In genomic region chr21:35351434-35351833, GRCh38 we compare ENCODE assay signal across 24 cellular contexts.
DNase-seq lines count a peak whose midpoint lies in the region; ATAC-seq, FAIRE-seq and TF ChIP-seq lines count a peak whose summit lies in the region.
"Had no signal": no experiment of that assay in that cellular context is flagged by ENCODE, and none has a peak within 500 bp of the region (broad histone marks: within the 10 kb centered on the region; RNA-seq: fewer than 3 reads in every experiment).

No MANE protein-coding gene starts in this region.

- no peaks in the 10 kb centered on the region for H3K9me3 Mint-ChIP-seq in activated CD4-positive, alpha-beta T cell treated with anti-CD3 and anti-CD28 coated beads for 36 hours (ENCODE audit: low read depth)
- peaks cover 2% of the 10 kb centered on the region for H3K9me3 Mint-ChIP-seq in astrocyte (ENCODE audit: unreplicated experiment)
- H3K9me3 Mint-ChIP-seq: CD8-positive, alpha-beta memory T cell; H9 had no signal

- H3K4me3 ChIP-seq in GM23248 (no peak overlapping the region), astrocyte (ENCODE audit: insufficient read depth, low read depth, low read length) (no peak overlapping the region), trophoblast cell (ENCODE audit: low read depth, low read length) (no peak overlapping the region), left ventricle myocardium inferior (no peak overlapping the region)
- H3K4me3 ChIP-seq: body of pancreas, spleen had no signal

- no peak for TF ChIP-seq CTCF in astrocyte (IDR thresholded peaks at IDR 0.05; ENCODE audit: insufficient read depth, low read depth, low read length)
- TF ChIP-seq CTCF in left ventricle myocardium inferior (IDR thresholded peaks at IDR 0.05; ENCODE audit: borderline replicate concordance) = no peak

- H2BK5ac ChIP-seq in trophoblast cell (ENCODE audit: low read depth, low read length, poor library complexity) = no peak overlapping the region

- H3K79me1 ChIP-seq in trophoblast cell (ENCODE audit: low read length) = no peaks in the 10 kb centered on the region

- no peak overlapping the region for H4K8ac ChIP-seq in trophoblast cell (ENCODE audit: low read depth, low read length)

- H2BK12ac ChIP-seq in trophoblast cell (ENCODE audit: low read length) = no peak overlapping the region

- H3K4me1 ChIP-seq in GM23248 (ENCODE audit: insufficient read depth) = peaks cover 36% of the 10 kb centered on the region
- peaks cover 13% of the 10 kb centered on the region for H3K4me1 ChIP-seq in astrocyte (ENCODE audit: insufficient read depth, low read length)
- no peaks in the 10 kb centered on the region for H3K4me1 ChIP-seq in trophoblast cell (ENCODE audit: control insufficient read depth in 1 of 2, insufficient read depth in 2 of 2, low read length in 2 of 2)
- H3K4me1 ChIP-seq in left ventricle myocardium inferior = no peaks in the 10 kb centered on the region
- H3K4me1 ChIP-seq: body of pancreas, spleen had no signal

- peaks cover 33% of the 10 kb centered on the region for H3F3A ChIP-seq in GM23248 (ENCODE audit: insufficient read depth)

- in situ Hi-C loops in GM23248 (cut with MboI) = no loop called here

- no peaks in the 10 kb centered on the region for H3K9me2 ChIP-seq in GM23248 (ENCODE audit: insufficient read depth)

- DNase-seq in activated CD4-positive, alpha-beta T cell treated with anti-CD3 and anti-CD28 coated beads for 36 hours = no peak
- no peak for DNase-seq in activated CD4-positive, alpha-beta T cell treated with anti-CD3 and anti-CD28 coated beads, Interleukin-2, amount 50 U/mL, for 4 hours
- DNase-seq in GM23248 = no peak
- DNase-seq in astrocyte (ENCODE audit: low read depth) = no peak
- DNase-seq in trophoblast cell = peak; percentile 24 to 64
- no peak for DNase-seq in urothelium cell line (ENCODE audit: low spot score)
- no peak for DNase-seq in NCI-H2196 (lab: John Stamatoyannopoulos, UW; ENCODE audit: unreplicated experiment)
- no peak for DNase-seq in left ventricle myocardium inferior
- DNase-seq: 8988T; body of pancreas; CD8-positive, alpha-beta memory T cell; H9; left cardiac atrium; NCI-H1105 treated with DMSO at 0.1 percent for 48 hours; NCI-H2029 treated with DMSO at 0.1 percent for 48 hours; NCI-H345; NCI-H774; occipital lobe; spleen; stimulated activated CD4-positive, alpha-beta T cell treated with anti-CD3 and anti-CD28 coated beads, Interleukin-2, amount 100 ng/mL, for 48 hours; stimulated activated naive CD4-positive, alpha-beta T cell; WERI-Rb-1 had no signal

- ATAC-seq in activated CD4-positive, alpha-beta T cell treated with anti-CD3 and anti-CD28 coated beads for 36 hours = peak; percentile 36
- ATAC-seq: body of pancreas, HepG2 had no signal

- H3K4me1 Mint-ChIP-seq in activated CD4-positive, alpha-beta T cell treated with anti-CD3 and anti-CD28 coated beads for 36 hours = peaks cover 36% of the 10 kb centered on the region
- H3K4me1 Mint-ChIP-seq in astrocyte (ENCODE audit: low read depth, unreplicated experiment) = peaks cover 39% of the 10 kb centered on the region
- H3K4me1 Mint-ChIP-seq: CD8-positive, alpha-beta memory T cell had no signal

- no peak overlapping the region for H3K4ac ChIP-seq in trophoblast cell (ENCODE audit: low read depth, low read length)

- peak overlapping the region; percentile 72 for H3K27ac ChIP-seq in GM23248
- H3K27ac ChIP-seq in astrocyte (ENCODE audit: low read depth, low read length) = peak overlapping the region; percentile 64
- H3K27ac ChIP-seq in trophoblast cell (ENCODE audit: low read depth, low read length) = no peak overlapping the region
- no peak overlapping the region for H3K27ac ChIP-seq in left ventricle myocardium inferior (replicated peaks)
- H3K27ac ChIP-seq: body of pancreas, HL-60, spleen, WERI-Rb-1 had no signal

- peaks cover 2% of the 10 kb centered on the region for H3K36me3 Mint-ChIP-seq in activated CD4-positive, alpha-beta T cell treated with anti-CD3 and anti-CD28 coated beads for 36 hours (ENCODE audit: low read depth)
- H3K36me3 Mint-ChIP-seq in astrocyte (ENCODE audit: low read depth, unreplicated experiment) = no peaks in the 10 kb centered on the region
- H3K36me3 Mint-ChIP-seq: CD8-positive, alpha-beta memory T cell had no signal

- peaks cover 5% of the 10 kb centered on the region for H3K27me3 Mint-ChIP-seq in activated CD4-positive, alpha-beta T cell treated with anti-CD3 and anti-CD28 coated beads for 36 hours
- H3K27me3 Mint-ChIP-seq in astrocyte (ENCODE audit: low read depth, unreplicated experiment) = no peaks in the 10 kb centered on the region

- 94 to 95% methylated on average over 1 of the region's 1 CpG for WGBS in GM23248 (ENCODE audit: low coverage in 1 of 2, low lambda C conversion rate in 2 of 2, missing lambda C conversion rate in 2 of 2), 2 experiments
- WGBS in trophoblast cell (ENCODE audit: extremely low coverage, insufficient coverage, insufficient read length) = no CpG with 5 or more reads among the region's 1 CpG

- H2BK120ac ChIP-seq in trophoblast cell (ENCODE audit: insufficient read depth, low read length, poor library complexity) = no peak overlapping the region

- H3K27ac Mint-ChIP-seq in activated CD4-positive, alpha-beta T cell treated with anti-CD3 and anti-CD28 coated beads for 36 hours = peak overlapping the region; percentile 68
- H3K27ac Mint-ChIP-seq in astrocyte (ENCODE audit: unreplicated experiment) = peak overlapping the region; percentile 99
- H3K27ac Mint-ChIP-seq: H9 had no signal

- H3K9me3 ChIP-seq in GM23248 (ENCODE audit: low read depth) (no peaks in the 10 kb centered on the region), astrocyte (ENCODE audit: insufficient read depth, low read depth, low read length) (no peaks in the 10 kb centered on the region), trophoblast cell (ENCODE audit: insufficient read depth, low read depth, low read length) (peaks cover 2% of the 10 kb centered on the region), left ventricle myocardium inferior (replicated peaks) (no peaks in the 10 kb centered on the region)
- H3K9me3 ChIP-seq: body of pancreas, spleen had no signal

- H4K91ac ChIP-seq in trophoblast cell (ENCODE audit: low read depth, low read length) = no peak overlapping the region

- no peak overlapping the region for H2AK5ac ChIP-seq in trophoblast cell (ENCODE audit: low read length)

- H4K20me1 ChIP-seq in GM23248 (ENCODE audit: insufficient read depth) = no peaks in the 10 kb centered on the region
- no peaks in the 10 kb centered on the region for H4K20me1 ChIP-seq in astrocyte (ENCODE audit: insufficient read depth, low read length)

- H3K18ac ChIP-seq in trophoblast cell (ENCODE audit: low read length) = no peak overlapping the region

- no peak overlapping the region for H2AFZ ChIP-seq in GM23248
- no peak overlapping the region for H2AFZ ChIP-seq in astrocyte (ENCODE audit: low read depth, low read length)
- H2AFZ ChIP-seq in trophoblast cell (ENCODE audit: insufficient read depth, low read length, poor library complexity) = no peak overlapping the region

- H3K4me3 Mint-ChIP-seq in activated CD4-positive, alpha-beta T cell treated with anti-CD3 and anti-CD28 coated beads for 36 hours = no peak overlapping the region
- H3K4me3 Mint-ChIP-seq in astrocyte (ENCODE audit: unreplicated experiment) = no peak overlapping the region
- H3K4me3 Mint-ChIP-seq: CD8-positive, alpha-beta memory T cell; H9 had no signal

- no peak overlapping the region for H3K14ac ChIP-seq in trophoblast cell (ENCODE audit: low read length)

- H4K12ac ChIP-seq in trophoblast cell (ENCODE audit: low read depth, low read length) = no peak overlapping the region

- FAIRE-seq in astrocyte (lab: Jason Lieb, UNC) = no peak
- FAIRE-seq in urothelium cell line (lab: Jason Lieb, UNC) = no peak
- FAIRE-seq: HepG2 had no signal

- intact Hi-C loops in activated CD4-positive, alpha-beta T cell treated with anti-CD3 and anti-CD28 coated beads for 36 hours (cut with DNase I, micrococcal nuclease) = loop anchor here (1.0 to 5.0 kb wide), 3 partner anchors 8 to 255 kb away; no protein-coding TSS in a partner anchor
- intact Hi-C loops in left ventricle myocardium inferior (cut with micrococcal nuclease) = no loop called here

- no peak overlapping the region for H3K23ac ChIP-seq in trophoblast cell (ENCODE audit: low read length)

- CTCF ChIA-PET in activated CD4-positive, alpha-beta T cell treated with anti-CD3 and anti-CD28 coated beads for 36 hours (lab: Charles Lee) = interaction anchor here (0.6 to 1.5 kb wide), 4 partner anchors 10 to 263 kb away, joined by 3 to 4 read pairs (median 4); no protein-coding TSS in a partner anchor

- H3K4me2 ChIP-seq in GM23248 (ENCODE audit: unreplicated experiment) (no peak overlapping the region), astrocyte (ENCODE audit: low read length) (no peak overlapping the region), trophoblast cell (ENCODE audit: low read length) (no peak overlapping the region)

- POLR2A ChIA-PET in activated CD4-positive, alpha-beta T cell treated with anti-CD3 and anti-CD28 coated beads for 36 hours (lab: Charles Lee) = interaction anchor here (0.5 to 1.1 kb wide), 2 partner anchors 304 to 469 kb away, joined by 3 to 5 read pairs; no protein-coding TSS in a partner anchor

- H3K79me2 ChIP-seq in GM23248 (ENCODE audit: insufficient read depth) (no peaks in the 10 kb centered on the region), astrocyte (ENCODE audit: insufficient read depth, low read length) (no peaks in the 10 kb centered on the region), trophoblast cell (ENCODE audit: control insufficient read depth, insufficient read depth, low read length, poor library complexity) (no peaks in the 10 kb centered on the region)

- H3K9ac ChIP-seq in GM23248 (peak overlapping the region; percentile 7), astrocyte (ENCODE audit: low read length) (peak overlapping the region; percentile 21), trophoblast cell (ENCODE audit: low read length) (no peak overlapping the region)

- H3K36me3 ChIP-seq in GM23248 (ENCODE audit: low read depth) (no peaks in the 10 kb centered on the region), astrocyte (ENCODE audit: insufficient read depth, low read length) (no peaks in the 10 kb centered on the region), trophoblast cell (ENCODE audit: control insufficient read depth in 1 of 2, insufficient read depth in 2 of 2, low read length in 2 of 2) (no peaks in the 10 kb centered on the region), left ventricle myocardium inferior (no peaks in the 10 kb centered on the region)
- H3K36me3 ChIP-seq: spleen, WERI-Rb-1 had no signal

- no peaks in the 10 kb centered on the region for H3K27me3 ChIP-seq in GM23248 (replicated peaks; ENCODE audit: insufficient read depth)
- H3K27me3 ChIP-seq in astrocyte (ENCODE audit: insufficient read depth, low read length) = no peaks in the 10 kb centered on the region
- H3K27me3 ChIP-seq in trophoblast cell (ENCODE audit: insufficient read depth, low read length) = no peaks in the 10 kb centered on the region
- H3K27me3 ChIP-seq in left ventricle myocardium inferior (ENCODE audit: low read depth) = peaks cover 52% of the 10 kb centered on the region
- H3K27me3 ChIP-seq: body of pancreas, spleen had no signal

Comparison
In these comparisons a context has a peak if more than half of its experiments do, and no peak if none do; other contexts are left out.
1. DNase-seq: peak in trophoblast cell (2 of 2); none in activated CD4-positive, alpha-beta T cell treated with anti-CD3 and anti-CD28 coated beads for 36 hours (single experiment), activated CD4-positive, alpha-beta T cell treated with anti-CD3 and anti-CD28 coated beads, Interleukin-2, amount 50 U/mL, for 4 hours (0 of 2), GM23248 (single experiment), astrocyte (single experiment), urothelium cell line (single experiment), NCI-H2196 (single experiment) and left ventricle myocardium inferior (single experiment).
2. H3K27ac ChIP-seq: peak in GM23248 (single experiment) and astrocyte (single experiment); none in trophoblast cell (single experiment) and left ventricle myocardium inferior (single experiment).